Comparison of ENCODE assay signal across 17 cellular contexts in genomic region chr2:16092861-16093638, GRCh38.
DNase-seq lines count a peak whose midpoint lies in the region; ATAC-seq and TF ChIP-seq lines count a peak whose summit lies in the region.
"Had no signal": no experiment of that assay in that cellular context is flagged by ENCODE, and none has a peak within 500 bp of the region (broad histone marks: within the 10 kb centered on the region; RNA-seq: fewer than 3 reads in every experiment).

No MANE protein-coding gene starts in this region.

- H3K9me2 ChIP-seq in SK-N-SH = no peaks in the 10 kb centered on the region

- ATAC-seq in SK-N-SH treated with all-trans-retinoic acid at 6 μM for 48 hours (no peak), HG02571 (IDR thresholded peaks at IDR 0.05; ENCODE audit: unreplicated experiment) (no peak), lower lobe of right lung (no peak)
- ATAC-seq: GM12878 had no signal

- no peak for TF ChIP-seq EP300 in SK-N-SH (IDR thresholded peaks at IDR 0.05; ENCODE audit: borderline replicate concordance in 1 of 2, low read depth in 1 of 2, low read length in 1 of 2)

- no peaks in the 10 kb centered on the region for H4K20me1 ChIP-seq in SK-N-SH (ENCODE audit: insufficient read depth)
- no peaks in the 10 kb centered on the region for H4K20me1 ChIP-seq in neural progenitor cell (ENCODE audit: low read depth)

- DNase-seq in SK-N-SH (peak; percentile 14), neural progenitor cell (ENCODE audit: low spot score) (no peak), lower lobe of right lung (no peak)
- DNase-seq: CD4-positive, alpha-beta memory T cell; DMS 273 treated with DMSO at 0.1 percent for 48 hours; DMS79; EL; GDM1; GOT3; HFFc6 had no signal

- H3K4me3 ChIP-seq in SK-N-SH (ENCODE audit: low read depth in 2 of 2, low read length in 1 of 2) (no peak overlapping the region), neural progenitor cell (no peak overlapping the region), lower lobe of right lung (no peak overlapping the region)
- H3K4me3 ChIP-seq: GM12878, HAP-1 had no signal

- H3K36me3 Mint-ChIP-seq in brain (no peaks in the 10 kb centered on the region), neural progenitor cell (no peaks in the 10 kb centered on the region)
- H3K36me3 Mint-ChIP-seq: CD4-positive, alpha-beta memory T cell had no signal

- H3K4me3 Mint-ChIP-seq in brain (no peak overlapping the region), neural progenitor cell (no peak overlapping the region)
- H3K4me3 Mint-ChIP-seq: B cell; CD4-positive, alpha-beta memory T cell; HFFc6 had no signal

- POLR2A ChIA-PET in SK-N-SH (lab: Yijun Ruan, JAX) = interaction anchor here (1.4 kb wide), 1 partner anchor 151 kb away, joined by 5 read pairs; no protein-coding TSS in a partner anchor

- H3K9me3 Mint-ChIP-seq in brain (peaks cover 0 to 10% (median 0%) of the 10 kb centered on the region in 5 experiments), neural progenitor cell (peaks cover 11% of the 10 kb centered on the region)

- no peaks in the 10 kb centered on the region for H3K9me3 ChIP-seq in SK-N-SH
- H3K9me3 ChIP-seq in neural progenitor cell (ENCODE audit: low read depth) = no peaks in the 10 kb centered on the region
- no peaks in the 10 kb centered on the region for H3K9me3 ChIP-seq in lower lobe of right lung
- H3K9me3 ChIP-seq: HAP-1 had no signal

- H3K9ac ChIP-seq in SK-N-SH (no peak overlapping the region), neural progenitor cell (no peak overlapping the region)

- TF ChIP-seq RAD21 in SK-N-SH (IDR thresholded peaks at IDR 0.05; ENCODE audit: low read length) = no peak

- H3K4me2 ChIP-seq in SK-N-SH (no peak overlapping the region), neural progenitor cell (no peak overlapping the region)

- WGBS in SK-N-SH (ENCODE audit: low lambda C conversion rate) = 46% methylated on average over 13 of the region's 13 CpGs

- TF ChIP-seq CTCF in SK-N-SH (IDR thresholded peaks at IDR 0.05) (no peak), brain (conservative IDR thresholded peaks at IDR 0.05) (no peak), neural progenitor cell (IDR thresholded peaks at IDR 0.05) (no peak), lower lobe of right lung (IDR thresholded peaks at IDR 0.05) (no peak)

- peaks cover 8% of the 10 kb centered on the region for H3K27me3 Mint-ChIP-seq in brain
- H3K27me3 Mint-ChIP-seq in neural progenitor cell (ENCODE audit: insufficient read depth, low read depth) = peaks cover 8% of the 10 kb centered on the region
- H3K27me3 Mint-ChIP-seq: B cell; CD4-positive, alpha-beta memory T cell had no signal

- H2AFZ ChIP-seq in SK-N-SH (ENCODE audit: low read depth) = no peak overlapping the region
- no peak overlapping the region for H2AFZ ChIP-seq in neural progenitor cell (replicated peaks)

- H3K27ac ChIP-seq in SK-N-SH (ENCODE audit: low read depth in 2 of 2, low read length in 1 of 2) (no peak overlapping the region), neural progenitor cell (no peak overlapping the region), lower lobe of right lung (no peak overlapping the region)
- H3K27ac ChIP-seq: 22Rv1 had no signal

- no peaks in the 10 kb centered on the region for H3K36me3 ChIP-seq in SK-N-SH (replicated peaks in 1 of 2; ENCODE audit: control insufficient read depth in 1 of 2, insufficient read depth in 2 of 2, low read length in 1 of 2)
- H3K36me3 ChIP-seq in neural progenitor cell = no peaks in the 10 kb centered on the region
- H3K36me3 ChIP-seq in lower lobe of right lung = no peaks in the 10 kb centered on the region
- H3K36me3 ChIP-seq: HAP-1 had no signal

- H3K79me2 ChIP-seq in SK-N-SH (ENCODE audit: insufficient read depth) (no peaks in the 10 kb centered on the region), neural progenitor cell (ENCODE audit: low read depth) (no peaks in the 10 kb centered on the region)

- CTCF ChIA-PET in SK-N-SH (lab: Yijun Ruan, JAX) = interaction anchor here (0.9 to 1.2 kb wide), 3 partner anchors 10 to 100 kb away, joined by 3 read pairs; no protein-coding TSS in a partner anchor

- H3K27me3 ChIP-seq in SK-N-SH (ENCODE audit: insufficient read depth) = no peaks in the 10 kb centered on the region
- H3K27me3 ChIP-seq in neural progenitor cell = no peaks in the 10 kb centered on the region
- H3K27me3 ChIP-seq in lower lobe of right lung (ENCODE audit: low read depth) = no peaks in the 10 kb centered on the region

- intact Hi-C loops in lower lobe of right lung (cut with DNase I) = no loop called here

- H3F3A ChIP-seq in SK-N-SH (replicated peaks; ENCODE audit: insufficient read depth) (no peaks in the 10 kb centered on the region), neural progenitor cell (ENCODE audit: low read depth) (no peaks in the 10 kb centered on the region)

- H3K4me1 ChIP-seq in SK-N-SH (ENCODE audit: control insufficient read depth in 1 of 2, insufficient read depth in 2 of 2, low read depth in 1 of 2, low read length in 1 of 2) (peaks cover 0 to 17% of the 10 kb centered on the region in 2 experiments; a peak in 1 of 4 replicates), neural progenitor cell (peaks cover 13% of the 10 kb centered on the region), lower lobe of right lung (no peaks in the 10 kb centered on the region)
- H3K4me1 ChIP-seq: HAP-1 had no signal

- H3K27ac Mint-ChIP-seq in brain (peak overlapping the region in 3 of 5 experiments; percentile 2 to 76 (median 41)), neural progenitor cell (peak overlapping the region; percentile 81)
- H3K27ac Mint-ChIP-seq: B cell; CD4-positive, alpha-beta memory T cell; HFFc6 had no signal

- H3K4me1 Mint-ChIP-seq in brain (peaks cover 19% of the 10 kb centered on the region), neural progenitor cell (peaks cover 37% of the 10 kb centered on the region)
- H3K4me1 Mint-ChIP-seq: B cell; CD4-positive, alpha-beta memory T cell had no signal

TF ChIP-seq in SK-N-SH, 30 proteins besides CTCF, POLR2A, EP300 and RAD21 (continues in another document):
- TF ChIP-seq REST (IDR thresholded peaks at IDR 0.05; ENCODE audit: low read depth, low read length) (no peak), GATA2 (CRISPR knock-in tag; IDR thresholded peaks at IDR 0.05) (no peak), MEF2A (IDR thresholded peaks at IDR 0.05; ENCODE audit: borderline replicate concordance, low read depth) (no peak), TEAD4 (IDR thresholded peaks at IDR 0.05; ENCODE audit: borderline replicate concordance, insufficient read depth) (no peak), YY1 (IDR thresholded peaks at IDR 0.05; ENCODE audit: low read depth) (no peak), RCOR1 (IDR thresholded peaks at IDR 0.05; ENCODE audit: low read length) (no peak)

TF ChIP-seq in SK-N-SH treated with all-trans-retinoic acid at 6 μM for 48 hours, 23 proteins besides CTCF, POLR2A, EP300 and RAD21 (continues in another document):
- TF ChIP-seq PPARA (CRISPR knock-in tag; IDR thresholded peaks at IDR 0.05; ENCODE audit: borderline replicate concordance) (no peak), ZNF70 (CRISPR knock-in tag; IDR thresholded peaks at IDR 0.05) (no peak), TOX (CRISPR knock-in tag; IDR thresholded peaks at IDR 0.05; ENCODE audit: borderline replicate concordance) (no peak), TCF4 (CRISPR knock-in tag; IDR thresholded peaks at IDR 0.05; ENCODE audit: borderline replicate concordance) (no peak), RARB (CRISPR knock-in tag; IDR thresholded peaks at IDR 0.05) (no peak), ESRRG (CRISPR knock-in tag; IDR thresholded peaks at IDR 0.05) (no peak), POU6F1 (CRISPR knock-in tag; IDR thresholded peaks at IDR 0.05; ENCODE audit: borderline replicate concordance, low read depth) (no peak), CSDC2 (CRISPR knock-in tag; IDR thresholded peaks at IDR 0.05) (no peak), TSHZ2 (CRISPR knock-in tag; IDR thresholded peaks at IDR 0.05) (no peak)
